25 cellular contexts compared by ENCODE assay signal in the genomic region with DNA sequence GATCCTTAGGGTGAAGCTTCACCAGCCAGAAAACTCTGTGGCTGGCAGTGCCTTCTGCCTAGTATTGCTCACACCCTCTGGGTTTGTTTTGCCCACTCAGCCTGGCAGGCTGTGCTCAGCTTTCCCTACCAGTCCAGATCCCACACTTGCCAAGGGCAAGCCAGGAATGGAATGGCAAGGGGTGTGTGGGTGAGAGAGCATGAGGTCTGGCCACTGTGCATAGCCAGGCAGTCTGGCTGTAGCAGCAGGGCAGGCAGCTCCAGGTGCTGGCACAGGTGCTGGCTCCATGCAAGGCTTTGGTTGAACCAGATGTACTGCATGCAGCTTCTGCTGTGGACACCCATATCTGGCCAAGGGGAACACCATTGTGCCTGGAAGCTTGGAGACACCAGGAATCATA.
"Had no signal": no experiment of that assay in that cellular context is flagged by ENCODE, and none has a peak within 500 bp of the region (broad histone marks: within the 10 kb centered on the region; RNA-seq: fewer than 3 reads in every experiment).

No MANE protein-coding gene starts in this region.

- H3K4me3 Mint-ChIP-seq: effector memory CD8-positive, alpha-beta T cell; naive thymus-derived CD8-positive, alpha-beta T cell; nephron progenitor cell; stimulated activated naive B cell treated with anti-CD40 and anti-IgM and Interleukin-4, amounts not matched to agents 10 μg/mL and 1 μg/mL and 100 μg/mL, for 72 hours; type B pancreatic cell had no signal

- H3K27ac ChIP-seq: cardiac muscle cell, esophagus squamous epithelium, left lung, lower lobe of right lung, ovary, stomach, tibial artery, uterus had no signal

- DNase-seq: cortex of kidney; effector memory CD8-positive, alpha-beta T cell; erythroblast; esophagus squamous epithelium; foreskin melanocyte; glutamatergic neuron; left cardiac atrium; lower lobe of right lung; naive thymus-derived CD8-positive, alpha-beta T cell; nephron progenitor cell; occipital lobe; ovary; retina; stimulated activated CD4-positive, alpha-beta T cell treated with anti-CD3 and anti-CD28 coated beads, Interleukin-12 subunit alpha, Interleukin-12 subunit beta, amount 100 ng/mL, for 4 hours; stimulated activated CD4-positive, alpha-beta T cell treated with anti-CD3 and anti-CD28 coated beads, Interleukin-1b, Interleukin-23, amount 100 ng/mL, for 48 hours; stimulated activated CD4-positive, alpha-beta T cell treated with anti-CD3 and anti-CD28 coated beads, Interleukin-4, amount 100 ng/mL, for 1 hour; stimulated activated naive B cell treated with anti-CD40 and anti-IgM and Interleukin-4, amounts not matched to agents 10 μg/mL and 1 μg/mL and 100 μg/mL, for 72 hours; stomach; tibial artery; uterus had no signal

- H3K4me1 Mint-ChIP-seq: naive thymus-derived CD8-positive, alpha-beta T cell; nephron progenitor cell; stimulated activated naive B cell treated with anti-CD40 and anti-IgM and Interleukin-4, amounts not matched to agents 10 μg/mL and 1 μg/mL and 100 μg/mL, for 72 hours had no signal

- H3K4me1 ChIP-seq: esophagus squamous epithelium, left lung, lower lobe of right lung, stomach, uterus had no signal

- H3K27me3 ChIP-seq: cardiac muscle cell, esophagus squamous epithelium, left lung, ovary, stomach, tibial artery, uterus had no signal

- H3K9me3 Mint-ChIP-seq: nephron progenitor cell; stimulated activated naive B cell treated with anti-CD40 and anti-IgM and Interleukin-4, amounts not matched to agents 10 μg/mL and 1 μg/mL and 100 μg/mL, for 72 hours; type B pancreatic cell had no signal

- H3K27me3 Mint-ChIP-seq: effector memory CD8-positive, alpha-beta T cell; naive thymus-derived CD8-positive, alpha-beta T cell; stimulated activated naive B cell treated with anti-CD40 and anti-IgM and Interleukin-4, amounts not matched to agents 10 μg/mL and 1 μg/mL and 100 μg/mL, for 72 hours; type B pancreatic cell had no signal

- ATAC-seq: effector memory CD8-positive, alpha-beta T cell; left lung; naive thymus-derived CD8-positive, alpha-beta T cell; sciatic nerve had no signal

- H3K36me3 Mint-ChIP-seq: stimulated activated naive B cell treated with anti-CD40 and anti-IgM and Interleukin-4, amounts not matched to agents 10 μg/mL and 1 μg/mL and 100 μg/mL, for 72 hours; type B pancreatic cell had no signal

- H3K4me3 ChIP-seq: cardiac muscle cell, esophagus squamous epithelium, left lung, lower lobe of right lung, ovary, smooth muscle cell, stomach, tibial artery, uterus had no signal

- H3K27ac Mint-ChIP-seq: effector memory CD8-positive, alpha-beta T cell; nephron progenitor cell; stimulated activated naive B cell treated with anti-CD40 and anti-IgM and Interleukin-4, amounts not matched to agents 10 μg/mL and 1 μg/mL and 100 μg/mL, for 72 hours; type B pancreatic cell had no signal

- H3K36me3 ChIP-seq: cardiac muscle cell, esophagus squamous epithelium, left lung, lower lobe of right lung, ovary, stomach, tibial artery, uterus had no signal

- H3K4me2 ChIP-seq: smooth muscle cell had no signal

- H3K9me3 ChIP-seq: esophagus squamous epithelium, left lung, lower lobe of right lung, ovary, stomach, uterus had no signal
